In genomic region chr11:119814766-119815165, GRCh38 we compare ENCODE assay signal across 23 cellular contexts.
"Had no signal": no experiment of that assay in that cellular context is flagged by ENCODE, and none has a peak within 500 bp of the region (broad histone marks: within the 10 kb centered on the region; RNA-seq: fewer than 3 reads in every experiment).

No MANE protein-coding gene starts in this region.

- DNase-seq: colonic mucosa; cortex of kidney; dermis blood vessel endothelial cell; dorsolateral prefrontal cortex; effector CD4-positive, alpha-beta T cell; effector CD8-positive, alpha-beta T cell; effector memory CD4-positive, alpha-beta T cell; effector memory CD8-positive, alpha-beta T cell; endodermal cell; erythroblast; esophagus squamous epithelium; foreskin fibroblast; foreskin keratinocyte; foreskin melanocyte; gastrocnemius medialis; glutamatergic neuron; head of caudate nucleus; heart left ventricle had no signal

- H3K9me3 Mint-ChIP-seq: effector memory CD8-positive, alpha-beta T cell had no signal

- H3K4me3 ChIP-seq: colonic mucosa, coronary artery, dorsolateral prefrontal cortex, esophagus muscularis mucosa, esophagus squamous epithelium, gastrocnemius medialis, gastroesophageal sphincter, heart left ventricle had no signal

- H3K9me3 ChIP-seq: colonic mucosa, esophagus squamous epithelium, gastrocnemius medialis had no signal

- H3K36me3 ChIP-seq: colonic mucosa, esophagus muscularis mucosa, esophagus squamous epithelium, gastrocnemius medialis, gastroesophageal sphincter, heart left ventricle had no signal

- H3K27ac Mint-ChIP-seq: dendritic cell treated with granulocyte-macrophage colony-stimulating factor and Interleukin-4, amounts not matched to agents 40 ng/mL and 50 ng/mL, for 4 days; effector memory CD8-positive, alpha-beta T cell; endodermal cell had no signal

- H3K4me3 Mint-ChIP-seq: dendritic cell treated with granulocyte-macrophage colony-stimulating factor and Interleukin-4, amounts not matched to agents 40 ng/mL and 50 ng/mL, for 4 days; effector memory CD8-positive, alpha-beta T cell; endodermal cell had no signal

- ATAC-seq: effector memory CD8-positive, alpha-beta T cell; esophagus mucosa; foreskin keratinocyte; gastrocnemius medialis; gastroesophageal sphincter; heart left ventricle had no signal

- H3K4me1 ChIP-seq: colonic mucosa, esophagus muscularis mucosa, esophagus squamous epithelium, foreskin keratinocyte, gastrocnemius medialis, gastroesophageal sphincter, heart left ventricle had no signal
